Comparison of ENCODE assay signal across 17 cellular contexts in genomic region chr19:19740755-19741154, GRCh38.
"Had no signal": no experiment of that assay in that cellular context is flagged by ENCODE, and none has a peak within 500 bp of the region (broad histone marks: within the 10 kb centered on the region; RNA-seq: fewer than 3 reads in every experiment).

No MANE protein-coding gene starts in this region.

- H3K9me3 ChIP-seq: sigmoid colon had no signal

- H3K27ac ChIP-seq: sigmoid colon, skin epidermis, stomach had no signal

- H3K4me1 ChIP-seq: sigmoid colon, stomach had no signal

- H3K36me3 ChIP-seq: sigmoid colon, stomach had no signal

- H3K27me3 ChIP-seq: sigmoid colon, stomach had no signal

- DNase-seq: dermis blood vessel endothelial cell; effector CD8-positive, alpha-beta T cell; foreskin melanocyte; hippocampal formation; left colon; left ventricle myocardium superior; mesendoderm; naive B cell; sigmoid colon; stimulated activated CD4-positive, alpha-beta T cell treated with anti-CD3 and anti-CD28 coated beads, Interleukin-2, amount 100 ng/mL, for 24 hours; stimulated activated CD4-positive, alpha-beta T cell treated with anti-CD3 and anti-CD28 coated beads, Interleukin-4, amount 100 ng/mL, for 4 hours; stimulated activated naive B cell treated with anti-CD40 and anti-IgM and Interleukin-4, amounts not matched to agents 10 μg/mL and 1 μg/mL and 100 μg/mL, for 72 hours; stomach; substantia nigra; trophoblast cell had no signal

- H3K4me3 ChIP-seq: sigmoid colon, skin epidermis, stomach had no signal

- ATAC-seq: left colon; left ventricle myocardium superior; stimulated activated naive B cell treated with anti-CD40 and anti-IgM and Interleukin-4, amounts not matched to agents 10 μg/mL and 1 μg/mL and 100 μg/mL, for 72 hours had no signal

- FAIRE-seq: colon had no signal
